1 cellular context compared by ENCODE assay signal in genomic region chr4:98905297-98905696, GRCh38.
TF ChIP-seq lines count a peak whose summit lies in the region.

No MANE protein-coding gene starts in this region.

TF ChIP-seq in IMR-90, 13 proteins besides CTCF, POLR2A, EP300 and RAD21:
- TF ChIP-seq MXI1 (IDR thresholded peaks at IDR 0.05; ENCODE audit: borderline replicate concordance, low read depth, low read length) (no peak), CHD1 (IDR thresholded peaks at IDR 0.05; ENCODE audit: low read depth, low read length) (no peak), MAZ (IDR thresholded peaks at IDR 0.05; ENCODE audit: borderline replicate concordance, low read depth, low read length) (no peak), NFE2L2 (IDR thresholded peaks at IDR 0.05; ENCODE audit: low read depth, low read length) (no peak), SMC3 (IDR thresholded peaks at IDR 0.05; ENCODE audit: low read depth, low read length) (no peak), CEBPB (IDR thresholded peaks at IDR 0.05; ENCODE audit: low read depth, low read length) (no peak), MAFK (IDR thresholded peaks at IDR 0.05; ENCODE audit: low read depth, low read length) (no peak), ELK1 (IDR thresholded peaks at IDR 0.05; ENCODE audit: borderline replicate concordance, low read depth, low read length) (no peak), FOS (IDR thresholded peaks at IDR 0.05; ENCODE audit: low read depth, low read length) (no peak), RFX5 (IDR thresholded peaks at IDR 0.05; ENCODE audit: low read depth, low read length) (no peak), BHLHE40 (IDR thresholded peaks at IDR 0.05; ENCODE audit: low read depth, low read length) (no peak), USF2 (IDR thresholded peaks at IDR 0.05; ENCODE audit: low read depth, low read length) (no peak), RCOR1 (IDR thresholded peaks at IDR 0.05; ENCODE audit: insufficient replicate concordance, low read length) (no peak)
TF ChIP-seq in IMR-90: peak in this region for 0.
